ENCODE assay signal across 18 cellular contexts in genomic region chr7:140017034-140017433, GRCh38.
"Had no signal": no experiment of that assay in that cellular context is flagged by ENCODE, and none has a peak within 500 bp of the region (broad histone marks: within the 10 kb centered on the region; RNA-seq: fewer than 3 reads in every experiment).

No MANE protein-coding gene starts in this region.

- H3K9me3 ChIP-seq: ascending aorta had no signal

- ATAC-seq: activated CD8-positive, alpha-beta T cell treated with anti-CD3 and anti-CD28 coated beads for 36 hours; activated naive CD4-positive, alpha-beta T cell treated with anti-CD3 and anti-CD28 coated beads, Interleukin-2, amount 50 U/mL, for 72 hours; activated naive CD8-positive, alpha-beta T cell treated with anti-CD3 and anti-CD28 coated beads, Interleukin-2, amount 50 U/mL, for 24 hours; PC-3 had no signal

- H3K27me3 ChIP-seq: ascending aorta had no signal

- H3K4me3 ChIP-seq: ascending aorta had no signal

- H3K27ac ChIP-seq: ascending aorta, WERI-Rb-1 had no signal

- DNase-seq: activated CD4-positive, alpha-beta T cell treated with anti-CD3 and anti-CD28 coated beads for 4 hours; activated CD8-positive, alpha-beta memory T cell treated with anti-CD3 and anti-CD28 coated beads, Interleukin-2, amount 50 U/mL, for 4 hours; activated CD8-positive, alpha-beta T cell treated with anti-CD3 and anti-CD28 coated beads for 36 hours; activated naive CD4-positive, alpha-beta T cell treated with Interleukin-2 at 50 U/mL for 16 hours; activated naive CD8-positive, alpha-beta T cell treated with anti-CD3 and anti-CD28 coated beads, Interleukin-2, amount 50 U/mL, for 24 hours; amniotic stem cell; KG1; NCI-H1048; NCI-H146; NCI-H187 treated with DMSO at 0.1 percent for 48 hours; NCI-H2081 treated with DMSO at 0.1 percent for 48 hours; NCI-H446; NCI-H524; PC-3; SHP77 treated with DMSO at 0.1 percent for 48 hours; WERI-Rb-1 had no signal

- H3K36me3 ChIP-seq: ascending aorta, WERI-Rb-1 had no signal
